Comparison of ENCODE assay signal across 26 cellular contexts in the genomic region with DNA sequence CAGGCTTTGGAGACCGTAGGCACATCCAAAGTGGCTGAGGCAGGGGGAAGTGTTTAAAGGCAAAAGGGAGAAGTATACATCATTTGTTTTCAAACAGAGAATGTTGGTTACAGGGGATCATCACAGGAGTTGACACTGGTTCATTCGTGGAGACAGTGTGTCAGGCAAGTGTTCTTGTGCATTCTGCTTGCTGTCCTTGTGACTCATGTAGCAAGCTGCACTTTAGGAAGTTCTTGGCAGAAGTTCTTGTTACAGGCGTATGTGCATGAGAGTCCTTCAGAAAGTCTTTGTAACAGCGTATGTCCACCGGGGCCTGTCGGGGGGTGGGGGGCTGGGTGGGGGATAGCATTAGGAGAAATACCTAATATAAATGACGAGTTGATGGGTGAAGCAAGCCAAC. TPM values are rescaled to one million over a fixed set of nuclear protein-coding genes. Genes with fewer than 3 reads are reported as not detected.
"Had no signal": no experiment of that assay in that cellular context is flagged by ENCODE, and none has a peak within 500 bp of the region (broad histone marks: within the 10 kb centered on the region; RNA-seq: fewer than 3 reads in every experiment).

No MANE protein-coding gene starts in this region.

- H3K27me3 ChIP-seq: brain microvascular endothelial cell, esophagus squamous epithelium, ovary, right lobe of liver had no signal

- DNase-seq: activated B cell treated with CpG ODN at 0.5 μM for 24 hours; activated CD4-positive, alpha-beta memory T cell treated with anti-CD3 and anti-CD28 coated beads, Interleukin-2, amount 10 ng/mL, durations not matched to agents 7 days and 5 days; activated CD4-positive, alpha-beta T cell treated with anti-CD3 and anti-CD28 coated beads for 48 hours; activated naive CD4-positive, alpha-beta T cell treated with Interleukin-2 at 50 U/mL for 16 hours; activated naive CD8-positive, alpha-beta T cell treated with anti-CD3 and anti-CD28 coated beads, Interleukin-2, amount 10 ng/mL, durations not matched to agents 7 days and 5 days; activated T-cell treated with anti-CD3 and anti-CD28 coated beads, Interleukin-2, amount 50 U/mL, for 1 hour; anterior cingulate cortex; brain microvascular endothelial cell; cerebellar nuclear complex; effector CD8-positive, alpha-beta T cell; esophagus squamous epithelium; heart left ventricle; kidney glomerular epithelial cell; natural killer cell; ovary; right lobe of liver; stimulated activated CD4-positive, alpha-beta T cell treated with anti-CD3 and anti-CD28 coated beads, Interleukin-4, amount 100 ng/mL, for 24 hours; stomach; T-cell; upper lobe of left lung had no signal

- H3K36me3 Mint-ChIP-seq: activated naive CD8-positive, alpha-beta T cell treated with anti-CD3 and anti-CD28 coated beads, Interleukin-2, amount 10 ng/mL, durations not matched to agents 7 days and 5 days; natural killer cell; stimulated activated effector memory CD8-positive, alpha-beta T cell treated with anti-CD3 and anti-CD28 coated beads, Interleukin-12 subunit alpha, Interleukin-12 subunit beta, amount 100 ng/mL, for 72 hours; T-cell had no signal

- H3K4me1 Mint-ChIP-seq: activated CD4-positive, alpha-beta memory T cell treated with anti-CD3 and anti-CD28 coated beads, Interleukin-2, amount 10 ng/mL, durations not matched to agents 7 days and 5 days; activated T-helper 17 cell treated with anti-CD3 and anti-CD28 coated beads, Interleukin-2, amount 50 U/mL, for 72 hours had no signal

- H3K4me3 Mint-ChIP-seq: activated B cell treated with CpG ODN at 0.5 μM for 24 hours; activated CD4-positive, alpha-beta memory T cell treated with anti-CD3 and anti-CD28 coated beads, Interleukin-2, amount 10 ng/mL, durations not matched to agents 7 days and 5 days; activated naive CD8-positive, alpha-beta T cell treated with anti-CD3 and anti-CD28 coated beads, Interleukin-2, amount 10 ng/mL, durations not matched to agents 7 days and 5 days; activated T-helper 17 cell treated with anti-CD3 and anti-CD28 coated beads, Interleukin-2, amount 50 U/mL, for 72 hours; natural killer cell; stimulated activated effector memory CD8-positive, alpha-beta T cell treated with anti-CD3 and anti-CD28 coated beads, Interleukin-12 subunit alpha, Interleukin-12 subunit beta, amount 100 ng/mL, for 72 hours; T-cell had no signal

- H3K9me3 Mint-ChIP-seq: natural killer cell had no signal

- H3K4me1 ChIP-seq: right lobe of liver had no signal

- H3K9me3 ChIP-seq: ovary, right lobe of liver had no signal

- H3K36me3 ChIP-seq: brain microvascular endothelial cell, esophagus squamous epithelium, heart left ventricle, ovary, right lobe of liver, stomach, upper lobe of left lung had no signal

- H3K27ac ChIP-seq: brain microvascular endothelial cell, esophagus squamous epithelium, heart left ventricle, ovary, right lobe of liver, stomach, upper lobe of left lung had no signal

- H3K27ac Mint-ChIP-seq: activated B cell treated with CpG ODN at 0.5 μM for 24 hours; activated CD4-positive, alpha-beta memory T cell treated with anti-CD3 and anti-CD28 coated beads, Interleukin-2, amount 10 ng/mL, durations not matched to agents 7 days and 5 days; activated naive CD8-positive, alpha-beta T cell treated with anti-CD3 and anti-CD28 coated beads, Interleukin-2, amount 10 ng/mL, durations not matched to agents 7 days and 5 days; activated T-helper 17 cell treated with anti-CD3 and anti-CD28 coated beads, Interleukin-2, amount 50 U/mL, for 72 hours; natural killer cell; stimulated activated effector memory CD8-positive, alpha-beta T cell treated with anti-CD3 and anti-CD28 coated beads, Interleukin-12 subunit alpha, Interleukin-12 subunit beta, amount 100 ng/mL, for 72 hours; T-cell had no signal

- H3K4me3 ChIP-seq: esophagus squamous epithelium, heart left ventricle, ovary, right lobe of liver, smooth muscle cell, stomach, upper lobe of left lung had no signal

- H3K4me2 ChIP-seq: smooth muscle cell had no signal

RNA-seq across cellular contexts. Expression of a gene that starts 39.8 kb away (rescaled TPM):
- total RNA-seq: activated B cell treated with CpG ODN at 0.5 μM for 24 hours; activated T-helper 17 cell treated with anti-CD3 and anti-CD28 coated beads, Interleukin-2, amount 50 U/mL, for 72 hours; endothelial cell of umbilical vein; esophagus squamous epithelium; heart left ventricle; ovary; pulmonary artery endothelial cell; right lobe of liver; smooth muscle cell; stomach; T-cell; upper lobe of left lung had no signal
- polyA plus RNA-seq: heart left ventricle, liver, ovary, smooth muscle cell, stomach had no signal
